10 cellular contexts compared by ENCODE assay signal in genomic region chr21:15682182-15682895, GRCh38. TPM values are rescaled to one million over a fixed set of nuclear protein-coding genes. Genes with fewer than 3 reads are reported as not detected.
DNase-seq lines count a peak whose midpoint lies in the region; ATAC-seq lines count a peak whose summit lies in the region.
"Had no signal": no experiment of that assay in that cellular context is flagged by ENCODE, and none has a peak within 500 bp of the region (broad histone marks: within the 10 kb centered on the region; RNA-seq: fewer than 3 reads in every experiment).

No MANE protein-coding gene starts in this region.

- peak overlapping the region; percentile 20 for H3K4me2 ChIP-seq in GM23248 (ENCODE audit: unreplicated experiment)
- no peak overlapping the region for H3K4me2 ChIP-seq in trophoblast cell (ENCODE audit: low read length)

- H2AFZ ChIP-seq in GM23248 (peak overlapping the region; percentile 74), trophoblast cell (ENCODE audit: insufficient read depth, low read length, poor library complexity) (no peak overlapping the region)

- no peak overlapping the region for H3K14ac ChIP-seq in trophoblast cell (ENCODE audit: low read length)

- H3F3A ChIP-seq in GM23248 (ENCODE audit: insufficient read depth): peaks cover 24% of the 10 kb centered on the region

- H3K79me1 ChIP-seq in trophoblast cell (ENCODE audit: low read length): no peaks in the 10 kb centered on the region

- H3K9me2 ChIP-seq in GM23248 (ENCODE audit: insufficient read depth): no peaks in the 10 kb centered on the region

- H3K4me3 Mint-ChIP-seq in activated CD4-positive, alpha-beta T cell treated with anti-CD3 and anti-CD28 coated beads, Interleukin-2, amount 10 ng/mL, durations not matched to agents 7 days and 5 days: no peak overlapping the region

- H4K91ac ChIP-seq in trophoblast cell (ENCODE audit: low read depth, low read length): no peak overlapping the region

- peak overlapping the region; percentile 51 for H2BK120ac ChIP-seq in trophoblast cell (ENCODE audit: insufficient read depth, low read length, poor library complexity)

- DNase-seq in GM23248: peak; percentile 74
- peak; percentile 56 for DNase-seq in OCI-M1 (lab: John Stamatoyannopoulos, UW)
- DNase-seq in trophoblast cell: peak in 1 of 2 donors; percentile 47
- no peak for DNase-seq in amniotic stem cell (lab: John Stamatoyannopoulos, UW)
- DNase-seq in activated CD4-positive, alpha-beta T cell treated with anti-CD3 and anti-CD28 coated beads, Interleukin-2, amount 10 ng/mL, durations not matched to agents 7 days and 5 days: no peak
- DNase-seq: hypothalamus had no signal

- H3K4me3 ChIP-seq in GM23248: no peak overlapping the region
- no peak overlapping the region for H3K4me3 ChIP-seq in trophoblast cell (ENCODE audit: low read depth, low read length)

- H3K9ac ChIP-seq in GM23248: no peak overlapping the region
- H3K9ac ChIP-seq in trophoblast cell (ENCODE audit: low read length): no peak overlapping the region

- H3K4me1 ChIP-seq in GM23248 (ENCODE audit: insufficient read depth) (peaks cover 19% of the 10 kb centered on the region), trophoblast cell (ENCODE audit: control insufficient read depth in 1 of 2, insufficient read depth in 2 of 2, low read length in 2 of 2) (no peaks in the 10 kb centered on the region)

- POLR2A ChIA-PET in activated CD4-positive, alpha-beta T cell treated with anti-CD3 and anti-CD28 coated beads, Interleukin-2, amount 10 ng/mL, durations not matched to agents 7 days and 5 days (lab: Charles Lee): no interaction called here

- WGBS in GM23248 (ENCODE audit: low coverage in 1 of 2, low lambda C conversion rate in 2 of 2, missing lambda C conversion rate in 2 of 2), 2 experiments: 48 to 55% methylated on average over 6 of the region's 6 CpGs
- no CpG with 5 or more reads among the region's 6 CpGs for WGBS in trophoblast cell (ENCODE audit: extremely low coverage, insufficient coverage, insufficient read length)

- no peaks in the 10 kb centered on the region for H3K36me3 ChIP-seq in GM23248 (ENCODE audit: low read depth)
- H3K36me3 ChIP-seq in trophoblast cell (ENCODE audit: control insufficient read depth in 1 of 2, insufficient read depth in 2 of 2, low read length in 2 of 2): no peaks in the 10 kb centered on the region

- H3K27me3 Mint-ChIP-seq in activated CD4-positive, alpha-beta T cell treated with anti-CD3 and anti-CD28 coated beads, Interleukin-2, amount 10 ng/mL, durations not matched to agents 7 days and 5 days: peaks cover 6% of the 10 kb centered on the region

- no peak overlapping the region for H2BK12ac ChIP-seq in trophoblast cell (ENCODE audit: low read length)

- H3K9me3 Mint-ChIP-seq in activated CD4-positive, alpha-beta T cell treated with anti-CD3 and anti-CD28 coated beads, Interleukin-2, amount 10 ng/mL, durations not matched to agents 7 days and 5 days: peaks cover 5% of the 10 kb centered on the region

- no peaks in the 10 kb centered on the region for H3K27me3 ChIP-seq in GM23248 (replicated peaks; ENCODE audit: insufficient read depth)
- no peaks in the 10 kb centered on the region for H3K27me3 ChIP-seq in trophoblast cell (ENCODE audit: insufficient read depth, low read length)

- ATAC-seq in esophagus mucosa (peak; percentile 54), HG02759 (IDR thresholded peaks at IDR 0.05; ENCODE audit: unreplicated experiment) (no peak), GM18498 (IDR thresholded peaks at IDR 0.05; ENCODE audit: unreplicated experiment) (no peak)
- ATAC-seq: Panc1 had no signal

- no peak overlapping the region for H4K8ac ChIP-seq in trophoblast cell (ENCODE audit: low read depth, low read length)

- H3K9me3 ChIP-seq in GM23248 (ENCODE audit: low read depth) (no peaks in the 10 kb centered on the region), trophoblast cell (ENCODE audit: insufficient read depth, low read depth, low read length) (no peaks in the 10 kb centered on the region)

- H3K27ac ChIP-seq in GM23248 (peak overlapping the region; percentile 41), trophoblast cell (ENCODE audit: low read depth, low read length) (no peak overlapping the region)

- CTCF ChIA-PET in activated CD4-positive, alpha-beta T cell treated with anti-CD3 and anti-CD28 coated beads, Interleukin-2, amount 10 ng/mL, durations not matched to agents 7 days and 5 days (lab: Charles Lee): no interaction called here

- in situ Hi-C loops in GM23248 (cut with MboI): no loop called here

- H4K12ac ChIP-seq in trophoblast cell (ENCODE audit: low read depth, low read length): no peak overlapping the region

- H3K27ac Mint-ChIP-seq in activated CD4-positive, alpha-beta T cell treated with anti-CD3 and anti-CD28 coated beads, Interleukin-2, amount 10 ng/mL, durations not matched to agents 7 days and 5 days: no peak overlapping the region

- no peaks in the 10 kb centered on the region for H3K79me2 ChIP-seq in GM23248 (ENCODE audit: insufficient read depth)
- H3K79me2 ChIP-seq in trophoblast cell (ENCODE audit: control insufficient read depth, insufficient read depth, low read length, poor library complexity): no peaks in the 10 kb centered on the region

- H2AK5ac ChIP-seq in trophoblast cell (ENCODE audit: low read length): no peak overlapping the region

- H3K18ac ChIP-seq in trophoblast cell (ENCODE audit: low read length): no peak overlapping the region

- peaks cover 6% of the 10 kb centered on the region for H3K4me1 Mint-ChIP-seq in activated CD4-positive, alpha-beta T cell treated with anti-CD3 and anti-CD28 coated beads, Interleukin-2, amount 10 ng/mL, durations not matched to agents 7 days and 5 days

- no peak overlapping the region for H3K4ac ChIP-seq in trophoblast cell (ENCODE audit: low read depth, low read length)

- no peaks in the 10 kb centered on the region for H3K36me3 Mint-ChIP-seq in activated CD4-positive, alpha-beta T cell treated with anti-CD3 and anti-CD28 coated beads, Interleukin-2, amount 10 ng/mL, durations not matched to agents 7 days and 5 days (ENCODE audit: low read depth)

- H2BK5ac ChIP-seq in trophoblast cell (ENCODE audit: low read depth, low read length, poor library complexity): no peak overlapping the region

- no peak overlapping the region for H3K23ac ChIP-seq in trophoblast cell (ENCODE audit: low read length)

- no peaks in the 10 kb centered on the region for H4K20me1 ChIP-seq in GM23248 (ENCODE audit: insufficient read depth)

RNA-seq across cellular contexts. Expression of gene USP25, which starts 47.4 kb away (rescaled TPM):
- 36.0 and 41.5 TPM in 2 replicates for total RNA-seq in GM23248 (2014; rRNA removed; shearing (Covaris generic))
- 5.8 and 8.0 TPM in 2 replicates for polyA plus RNA-seq in GM23248 (2016; fragmentation: Nextera tagmentation; extraction: Ambion mirVana)
- total RNA-seq in esophagus mucosa: 28.4 TPM
- 44.5 and 45.5 TPM in 2 replicates for polyA plus RNA-seq in trophoblast cell (2013)
- total RNA-seq in activated CD4-positive, alpha-beta T cell treated with anti-CD3 and anti-CD28 coated beads, Interleukin-2, amount 10 ng/mL, durations not matched to agents 7 days and 5 days: 10 to 100 TPM; 50.3 to 56.0 TPM

Comparison
In these comparisons a context has a peak if more than half of its experiments do, and no peak if none do; other contexts are left out.
1. DNase-seq: peak in GM23248 (single experiment) and OCI-M1 (single experiment); none in amniotic stem cell (single experiment) and activated CD4-positive, alpha-beta T cell treated with anti-CD3 and anti-CD28 coated beads, Interleukin-2, amount 10 ng/mL, durations not matched to agents 7 days and 5 days (single experiment).